Comparison of ENCODE assay signal across 24 cellular contexts in genomic region chr14:58792421-58792820, GRCh38.
"Had no signal": no experiment of that assay in that cellular context is flagged by ENCODE, and none has a peak within 500 bp of the region (broad histone marks: within the 10 kb centered on the region; RNA-seq: fewer than 3 reads in every experiment).

No MANE protein-coding gene starts in this region.

- H3K4me3 ChIP-seq: cardiac muscle cell, heart left ventricle, right lobe of liver, skin epidermis, stomach, suprapubic skin, tibial nerve had no signal

- H3K27me3 Mint-ChIP-seq: dendritic cell treated with granulocyte-macrophage colony-stimulating factor and Interleukin-4, amounts not matched to agents 40 ng/mL and 50 ng/mL, for 4 days; stimulated activated memory B cell treated with anti-CD40 and anti-IgM and Interleukin-4, amounts not matched to agents 10 μg/mL and 1 μg/mL and 100 μg/mL, for 72 hours had no signal

- H3K27ac ChIP-seq: cardiac muscle cell, right lobe of liver, skin epidermis, suprapubic skin had no signal

- H3K9me3 ChIP-seq: heart left ventricle, right lobe of liver, stomach, suprapubic skin, tibial nerve had no signal

- ATAC-seq: activated T-cell treated with anti-CD3 and anti-CD28 coated beads, Interleukin-2, amount 50 U/mL, for 72 hours; heart left ventricle; natural killer cell treated with Interleukin-12 subunit alpha and Interleukin-12 subunit beta and Interleukin-15 and Interleukin-18, amount 100 ng/mL, for 72 hours; right lobe of liver; stimulated activated memory B cell treated with anti-CD40 and anti-IgM and Interleukin-4, amounts not matched to agents 10 μg/mL and 1 μg/mL and 100 μg/mL, for 72 hours had no signal

- H3K4me1 Mint-ChIP-seq: activated naive CD8-positive, alpha-beta T cell treated with anti-CD3 and anti-CD28 coated beads, Interleukin-2, amount 10 ng/mL, durations not matched to agents 7 days and 5 days; immature natural killer cell had no signal

- H3K36me3 ChIP-seq: cardiac muscle cell, heart left ventricle, right lobe of liver, stomach, suprapubic skin, tibial nerve had no signal

- DNase-seq: activated CD4-positive, alpha-beta memory T cell treated with anti-CD3 and anti-CD28 coated beads for 36 hours; activated CD4-positive, alpha-beta T cell treated with anti-CD3 and anti-CD28 coated beads for 48 hours; activated effector memory CD4-positive, alpha-beta T cell treated with Interleukin-2 at 50 U/mL for 16 hours; activated naive CD4-positive, alpha-beta T cell treated with anti-CD3 and anti-CD28 coated beads for 36 hours; activated naive CD8-positive, alpha-beta T cell treated with anti-CD3 and anti-CD28 coated beads, Interleukin-2, amount 10 ng/mL, durations not matched to agents 7 days and 5 days; activated T-cell treated with anti-CD3 and anti-CD28 coated beads, Interleukin-2, amount 50 U/mL, for 72 hours; amygdala; effector CD4-positive, alpha-beta T cell; heart left ventricle; immature natural killer cell; kidney glomerular epithelial cell; midbrain; nucleus accumbens; posterior cingulate gyrus; right lobe of liver; stomach had no signal

- FAIRE-seq: endometrium had no signal

- H3K4me3 Mint-ChIP-seq: activated CD4-positive, alpha-beta memory T cell treated with anti-CD3 and anti-CD28 coated beads for 36 hours; activated naive CD4-positive, alpha-beta T cell treated with anti-CD3 and anti-CD28 coated beads for 36 hours; activated naive CD8-positive, alpha-beta T cell treated with anti-CD3 and anti-CD28 coated beads, Interleukin-2, amount 10 ng/mL, durations not matched to agents 7 days and 5 days; activated T-cell treated with anti-CD3 and anti-CD28 coated beads, Interleukin-2, amount 50 U/mL, for 72 hours; dendritic cell treated with granulocyte-macrophage colony-stimulating factor and Interleukin-4, amounts not matched to agents 40 ng/mL and 50 ng/mL, for 4 days; immature natural killer cell; natural killer cell treated with Interleukin-12 subunit alpha and Interleukin-12 subunit beta and Interleukin-15 and Interleukin-18, amount 100 ng/mL, for 72 hours; stimulated activated memory B cell treated with anti-CD40 and anti-IgM and Interleukin-4, amounts not matched to agents 10 μg/mL and 1 μg/mL and 100 μg/mL, for 72 hours had no signal

- H3K36me3 Mint-ChIP-seq: activated CD4-positive, alpha-beta memory T cell treated with anti-CD3 and anti-CD28 coated beads for 36 hours; activated naive CD8-positive, alpha-beta T cell treated with anti-CD3 and anti-CD28 coated beads, Interleukin-2, amount 10 ng/mL, durations not matched to agents 7 days and 5 days; immature natural killer cell; natural killer cell treated with Interleukin-12 subunit alpha and Interleukin-12 subunit beta and Interleukin-15 and Interleukin-18, amount 100 ng/mL, for 72 hours; stimulated activated memory B cell treated with anti-CD40 and anti-IgM and Interleukin-4, amounts not matched to agents 10 μg/mL and 1 μg/mL and 100 μg/mL, for 72 hours had no signal

- H3K9me3 Mint-ChIP-seq: activated CD4-positive, alpha-beta memory T cell treated with anti-CD3 and anti-CD28 coated beads for 36 hours; activated naive CD4-positive, alpha-beta T cell treated with anti-CD3 and anti-CD28 coated beads for 36 hours; activated naive CD8-positive, alpha-beta T cell treated with anti-CD3 and anti-CD28 coated beads, Interleukin-2, amount 10 ng/mL, durations not matched to agents 7 days and 5 days; activated T-cell treated with anti-CD3 and anti-CD28 coated beads, Interleukin-2, amount 50 U/mL, for 72 hours; dendritic cell treated with granulocyte-macrophage colony-stimulating factor and Interleukin-4, amounts not matched to agents 40 ng/mL and 50 ng/mL, for 4 days; natural killer cell treated with Interleukin-12 subunit alpha and Interleukin-12 subunit beta and Interleukin-15 and Interleukin-18, amount 100 ng/mL, for 72 hours; stimulated activated memory B cell treated with anti-CD40 and anti-IgM and Interleukin-4, amounts not matched to agents 10 μg/mL and 1 μg/mL and 100 μg/mL, for 72 hours had no signal

- H3K27me3 ChIP-seq: cardiac muscle cell, right lobe of liver, stomach, suprapubic skin, tibial nerve had no signal

- H3K4me1 ChIP-seq: suprapubic skin had no signal

- H3K27ac Mint-ChIP-seq: activated CD4-positive, alpha-beta memory T cell treated with anti-CD3 and anti-CD28 coated beads for 36 hours; activated naive CD4-positive, alpha-beta T cell treated with anti-CD3 and anti-CD28 coated beads for 36 hours; activated naive CD8-positive, alpha-beta T cell treated with anti-CD3 and anti-CD28 coated beads, Interleukin-2, amount 10 ng/mL, durations not matched to agents 7 days and 5 days; activated T-cell treated with anti-CD3 and anti-CD28 coated beads, Interleukin-2, amount 50 U/mL, for 72 hours; dendritic cell treated with granulocyte-macrophage colony-stimulating factor and Interleukin-4, amounts not matched to agents 40 ng/mL and 50 ng/mL, for 4 days; immature natural killer cell; natural killer cell treated with Interleukin-12 subunit alpha and Interleukin-12 subunit beta and Interleukin-15 and Interleukin-18, amount 100 ng/mL, for 72 hours; stimulated activated memory B cell treated with anti-CD40 and anti-IgM and Interleukin-4, amounts not matched to agents 10 μg/mL and 1 μg/mL and 100 μg/mL, for 72 hours had no signal
